In the genomic region with DNA sequence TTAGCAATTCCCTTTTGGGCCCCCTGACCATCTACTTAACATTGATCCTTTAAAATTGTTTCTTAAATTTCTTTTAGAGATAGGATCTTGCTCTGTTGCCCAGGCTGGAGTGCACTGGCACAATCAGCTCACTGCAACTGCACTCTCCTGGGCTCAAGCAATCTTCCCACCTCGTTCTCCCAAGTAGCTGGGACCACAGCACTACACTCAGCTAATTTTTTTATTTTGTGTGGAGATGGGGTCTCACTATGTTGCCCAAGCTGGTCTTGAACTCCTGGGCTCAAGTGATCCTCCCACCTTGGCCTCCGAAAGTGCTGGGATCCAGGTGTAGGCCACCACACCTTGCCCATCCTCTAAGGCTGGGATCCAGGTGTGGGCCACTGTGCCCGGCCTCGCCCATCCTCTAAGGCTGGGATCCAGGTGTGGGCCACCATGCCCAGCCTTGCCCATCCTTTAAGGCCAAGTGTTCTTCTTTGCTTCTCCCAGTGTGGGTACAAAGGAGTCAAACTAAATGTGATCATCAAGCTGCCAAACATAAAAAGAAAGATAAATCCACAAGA, we compare ENCODE assay signal across 12 cellular contexts. TPM values are rescaled to one million over a fixed set of nuclear protein-coding genes. Genes with fewer than 3 reads are reported as not detected.
A peak's percentile ranks its signal among the peaks of the same experiment; 100 is the strongest.
DNase-seq lines count a peak whose midpoint lies in the region; ATAC-seq lines count a peak whose summit lies in the region.
"Had no signal": no experiment of that assay in that cellular context is flagged by ENCODE, and none has a peak within 500 bp of the region (broad histone marks: within the 10 kb centered on the region; RNA-seq: fewer than 3 reads in every experiment).

No MANE protein-coding gene starts in this region.

- DNase-seq in T-helper 1 cell (no peak), cortex of kidney (lab: John Stamatoyannopoulos, UW) (no peak), islet precursor cell (no peak)
- DNase-seq in activated naive CD4-positive, alpha-beta T cell treated with anti-CD3 and anti-CD28 coated beads, Interleukin-2, amount 50 U/mL, for 72 hours (ENCODE audit: low spot score in 2 of 2) = no peak
- DNase-seq in activated naive CD4-positive, alpha-beta T cell treated with Interleukin-2 at 50 U/mL for 16 hours = no peak
- DNase-seq in stimulated activated effector memory CD8-positive, alpha-beta T cell treated with anti-CD3 and anti-CD28 coated beads, Interleukin-12 subunit alpha, Interleukin-12 subunit beta, amount 100 ng/mL, for 72 hours (ENCODE audit: low spot score in 2 of 2) = no peak
- DNase-seq: NCI-H187 treated with DMSO at 0.1 percent for 48 hours, NCI-H446, NCI-H748 treated with DMSO at 0.1 percent for 48 hours had no signal

- no peak overlapping the region for H3K4me3 Mint-ChIP-seq in T-helper 1 cell treated with Interleukin-12 subunit alpha and Interleukin-12 subunit beta and Interleukin-4 antibody, amounts not matched to agents 30 μg/mL and 1 μg/mL, for 36 hours
- H3K4me3 Mint-ChIP-seq in activated T-helper 17 cell treated with anti-CD3 and anti-CD28 coated beads, Interleukin-2, amount 50 U/mL, for 72 hours = no peak overlapping the region
- no peak overlapping the region for H3K4me3 Mint-ChIP-seq in stimulated activated effector memory CD8-positive, alpha-beta T cell treated with anti-CD3 and anti-CD28 coated beads, Interleukin-12 subunit alpha, Interleukin-12 subunit beta, amount 100 ng/mL, for 72 hours

- H3K36me3 Mint-ChIP-seq in T-helper 1 cell treated with Interleukin-12 subunit alpha and Interleukin-12 subunit beta and Interleukin-4 antibody, amounts not matched to agents 30 μg/mL and 1 μg/mL, for 36 hours (ENCODE audit: low read depth) = peaks cover 7% of the 10 kb centered on the region
- H3K36me3 Mint-ChIP-seq in activated naive CD4-positive, alpha-beta T cell treated with anti-CD3 and anti-CD28 coated beads, Interleukin-2, amount 50 U/mL, for 72 hours = peaks cover 5 to 6% of the 10 kb centered on the region in 2 donors
- H3K36me3 Mint-ChIP-seq in activated T-helper 17 cell treated with anti-CD3 and anti-CD28 coated beads, Interleukin-2, amount 50 U/mL, for 72 hours (ENCODE audit: low read depth) = no peaks in the 10 kb centered on the region
- H3K36me3 Mint-ChIP-seq in stimulated activated effector memory CD8-positive, alpha-beta T cell treated with anti-CD3 and anti-CD28 coated beads, Interleukin-12 subunit alpha, Interleukin-12 subunit beta, amount 100 ng/mL, for 72 hours = no peaks in the 10 kb centered on the region

- peaks cover 34% of the 10 kb centered on the region for H3K4me1 Mint-ChIP-seq in T-helper 1 cell treated with Interleukin-12 subunit alpha and Interleukin-12 subunit beta and Interleukin-4 antibody, amounts not matched to agents 30 μg/mL and 1 μg/mL, for 36 hours (ENCODE audit: low read depth)
- peaks cover 4% of the 10 kb centered on the region for H3K4me1 Mint-ChIP-seq in activated T-helper 17 cell treated with anti-CD3 and anti-CD28 coated beads, Interleukin-2, amount 50 U/mL, for 72 hours
- H3K4me1 Mint-ChIP-seq in stimulated activated effector memory CD8-positive, alpha-beta T cell treated with anti-CD3 and anti-CD28 coated beads, Interleukin-12 subunit alpha, Interleukin-12 subunit beta, amount 100 ng/mL, for 72 hours = no peaks in the 10 kb centered on the region

- H3K27me3 Mint-ChIP-seq in T-helper 1 cell treated with Interleukin-12 subunit alpha and Interleukin-12 subunit beta and Interleukin-4 antibody, amounts not matched to agents 30 μg/mL and 1 μg/mL, for 36 hours (ENCODE audit: low read depth) = no peaks in the 10 kb centered on the region
- H3K27me3 Mint-ChIP-seq in activated T-helper 17 cell treated with anti-CD3 and anti-CD28 coated beads, Interleukin-2, amount 50 U/mL, for 72 hours = no peaks in the 10 kb centered on the region

- no peak for ATAC-seq in activated naive CD4-positive, alpha-beta T cell treated with anti-CD3 and anti-CD28 coated beads, Interleukin-2, amount 50 U/mL, for 72 hours
- no peak for ATAC-seq in activated T-helper 17 cell treated with anti-CD3 and anti-CD28 coated beads, Interleukin-2, amount 50 U/mL, for 72 hours (replicated peaks)
- ATAC-seq in stimulated activated effector memory CD8-positive, alpha-beta T cell treated with anti-CD3 and anti-CD28 coated beads, Interleukin-12 subunit alpha, Interleukin-12 subunit beta, amount 100 ng/mL, for 72 hours = no peak
- ATAC-seq: Right ventricle myocardium inferior had no signal

- H3K9me3 Mint-ChIP-seq in T-helper 1 cell treated with Interleukin-12 subunit alpha and Interleukin-12 subunit beta and Interleukin-4 antibody, amounts not matched to agents 30 μg/mL and 1 μg/mL, for 36 hours = no peaks in the 10 kb centered on the region
- peaks cover 0 to 4% of the 10 kb centered on the region in 2 donors for H3K9me3 Mint-ChIP-seq in activated naive CD4-positive, alpha-beta T cell treated with anti-CD3 and anti-CD28 coated beads, Interleukin-2, amount 50 U/mL, for 72 hours
- H3K9me3 Mint-ChIP-seq in activated T-helper 17 cell treated with anti-CD3 and anti-CD28 coated beads, Interleukin-2, amount 50 U/mL, for 72 hours = no peaks in the 10 kb centered on the region
- H3K9me3 Mint-ChIP-seq in stimulated activated effector memory CD8-positive, alpha-beta T cell treated with anti-CD3 and anti-CD28 coated beads, Interleukin-12 subunit alpha, Interleukin-12 subunit beta, amount 100 ng/mL, for 72 hours = no peaks in the 10 kb centered on the region

- peak overlapping the region; percentile 83 for H3K27ac Mint-ChIP-seq in T-helper 1 cell treated with Interleukin-12 subunit alpha and Interleukin-12 subunit beta and Interleukin-4 antibody, amounts not matched to agents 30 μg/mL and 1 μg/mL, for 36 hours
- H3K27ac Mint-ChIP-seq in activated naive CD4-positive, alpha-beta T cell treated with anti-CD3 and anti-CD28 coated beads, Interleukin-2, amount 50 U/mL, for 72 hours = peak overlapping the region; percentile 44 to 89
- H3K27ac Mint-ChIP-seq in activated T-helper 17 cell treated with anti-CD3 and anti-CD28 coated beads, Interleukin-2, amount 50 U/mL, for 72 hours = peak overlapping the region; percentile 34
- peak overlapping the region; percentile 49 for H3K27ac Mint-ChIP-seq in stimulated activated effector memory CD8-positive, alpha-beta T cell treated with anti-CD3 and anti-CD28 coated beads, Interleukin-12 subunit alpha, Interleukin-12 subunit beta, amount 100 ng/mL, for 72 hours

RNA-seq across cellular contexts. Expression of gene C16orf95, which starts 13.2 kb away (rescaled TPM):
- total RNA-seq in activated naive CD4-positive, alpha-beta T cell treated with anti-CD3 and anti-CD28 coated beads, Interleukin-2, amount 50 U/mL, for 72 hours = 10 to 100 TPM; 12.2 to 16.9 TPM
- total RNA-seq in activated T-helper 17 cell treated with anti-CD3 and anti-CD28 coated beads, Interleukin-2, amount 50 U/mL, for 72 hours = 1 to 10 TPM; 6.2 to 8.2 TPM
